Comparison of ENCODE assay signal across 20 cellular contexts in the genomic region with DNA sequence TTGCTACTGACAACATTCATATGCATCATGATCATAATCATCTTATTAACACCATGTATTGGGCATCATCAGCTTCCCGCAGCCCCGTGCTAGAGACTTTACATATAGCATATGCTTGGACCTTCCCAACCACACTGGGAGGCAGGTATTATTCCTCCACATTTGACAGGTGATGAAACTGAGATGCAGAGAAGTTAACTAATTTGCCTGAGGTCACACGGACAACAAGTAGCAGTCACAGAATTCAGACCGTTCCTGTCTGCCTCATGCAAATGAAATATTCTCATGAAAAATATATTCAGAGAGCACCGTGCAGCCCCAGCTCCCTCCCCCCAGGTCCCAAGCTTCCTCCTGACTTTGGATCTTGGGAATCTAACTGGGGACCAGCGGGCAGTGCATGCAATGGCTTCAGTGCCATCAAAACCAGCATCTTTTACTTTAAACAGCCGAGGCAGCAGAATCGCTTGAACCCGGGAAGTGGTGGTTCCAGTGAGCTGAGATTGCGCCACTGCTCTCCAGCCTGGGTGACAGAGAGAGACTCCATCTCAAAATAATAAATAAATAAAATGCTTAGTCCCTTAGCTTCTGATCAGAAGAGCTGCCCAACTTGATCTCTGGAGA.
A peak's percentile ranks its signal among the peaks of the same experiment; 100 is the strongest.
DNase-seq lines count a peak whose midpoint lies in the region; ATAC-seq, FAIRE-seq and TF ChIP-seq lines count a peak whose summit lies in the region.
"Had no signal": no experiment of that assay in that cellular context is flagged by ENCODE, and none has a peak within 500 bp of the region (broad histone marks: within the 10 kb centered on the region; RNA-seq: fewer than 3 reads in every experiment).

No MANE protein-coding gene starts in this region.

- intact Hi-C loops in GM12878 (cut with micrococcal nuclease; ENCODE audit: unreplicated experiment): loop anchor here (1.0 to 5.0 kb wide), 6 partner anchors 15 to 402 kb away; a partner anchor contains a TSS

- POLR2A ChIA-PET in GM12878 (lab: Charles Lee): interaction anchor here (0.9 to 1.2 kb wide), 2 partner anchors 162 to 393 kb away, joined by 3 read pairs; no protein-coding TSS in a partner anchor

- no peaks in the 10 kb centered on the region for H3K79me2 ChIP-seq in GM12878 (ENCODE audit: control insufficient read depth, insufficient read depth, low read length)

- in situ Hi-C loops in GM12878 (cut with MboI): loop anchor here (5.0 kb wide), 3 partner anchors 162 to 512 kb away; no protein-coding TSS in a partner anchor

- H3K27ac ChIP-seq in GM12878 (ENCODE audit: control insufficient read depth, insufficient read depth) (peak overlapping the region; percentile 85), caudate nucleus (ENCODE audit: low read depth, low read length) (no peak overlapping the region)
- H3K27ac ChIP-seq: neural progenitor cell had no signal

- peak overlapping the region; percentile 88 for H3K4me2 ChIP-seq in GM12878 (ENCODE audit: control insufficient read depth, insufficient read depth)
- H3K4me2 ChIP-seq: neural progenitor cell had no signal

- peak overlapping the region; percentile 18; the same call in 1 of the 2 replicates for H3K9ac ChIP-seq in GM12878 (ENCODE audit: control insufficient read depth, insufficient read depth, low read length)
- H3K9ac ChIP-seq: neural progenitor cell had no signal

- SMC1A ChIA-PET in GM12878 (lab: Charles Lee; ENCODE audit: uncharacterized antibody, unreplicated experiment): interaction anchor here (0.7 to 3.6 kb wide), 14 partner anchors 17 to 532 kb away, joined by 3 to 16 read pairs (median 6); no protein-coding TSS in a partner anchor

- H3K4me1 ChIP-seq in GM12878 (ENCODE audit: control insufficient read depth, insufficient read depth, low read length): peaks cover 83% of the 10 kb centered on the region

- under 1% methylated on average over 10 of the region's 10 CpGs for WGBS in GM12878 (ENCODE audit: insufficient coverage, insufficient replicate concordance, low lambda C conversion rate, missing lambda C conversion rate)

- RAD21 ChIA-PET in GM12878 (lab: Charles Lee; ENCODE audit: unreplicated experiment): interaction anchor here (0.6 to 3.5 kb wide), 10 partner anchors 19 to 508 kb away, joined by 3 to 17 read pairs (median 6); a partner anchor contains a TSS

- TF ChIP-seq RAD21 in GM12878 (IDR thresholded peaks at IDR 0.05; ENCODE audit: insufficient read depth, low read depth, low read length): no peak

- H3K9me3 ChIP-seq in GM12878 (replicated peaks; ENCODE audit: control insufficient read depth, insufficient read depth, low read length): peaks cover 3% of the 10 kb centered on the region; the same call in 2 of the 3 replicates
- H3K9me3 ChIP-seq: mucosa of descending colon had no signal

- no peaks in the 10 kb centered on the region; a peak in 1 of 4 replicates for H3K36me3 ChIP-seq in GM12878 (ENCODE audit: control insufficient read depth in 2 of 2, insufficient read depth in 2 of 2, low read length in 1 of 2)
- H3K36me3 ChIP-seq: neural progenitor cell had no signal

- peak; percentile 92 for DNase-seq in GM12865 (ENCODE audit: low read depth)
- DNase-seq in GM12878 (ENCODE audit: low read depth, low spot score): peak; percentile 61
- DNase-seq in caudate nucleus (lab: John Stamatoyannopoulos, UW): no peak
- DNase-seq in OCI-M1 (lab: John Stamatoyannopoulos, UW): no peak
- no peak for DNase-seq in D341Med (ENCODE audit: low spot score)
- DNase-seq: activated CD4-positive, alpha-beta T cell treated with anti-CD3 and anti-CD28 coated beads for 48 hours; activated naive CD4-positive, alpha-beta T cell treated with Interleukin-2 at 50 U/mL for 16 hours; aorta; DND-41; left ventricle myocardium superior; mucosa of descending colon; NCI-H187; NCI-H345; SW 1271 had no signal

- CTCF ChIA-PET in GM12878 (lab: Yijun Ruan, JAX): interaction anchor here (0.6 to 2.4 kb wide), 10 partner anchors 15 to 511 kb away, joined by 3 to 10 read pairs (median 3); no protein-coding TSS in a partner anchor

- TF ChIP-seq POLR2A in GM12878 (IDR thresholded peaks at IDR 0.05; ENCODE audit: low read depth, low read length): no peak

- no peak for TF ChIP-seq CTCF in GM12865 (IDR thresholded peaks at IDR 0.05; ENCODE audit: insufficient read depth, low read depth, low read length, missing control alignments)
- no peak for TF ChIP-seq CTCF in GM12878 (IDR thresholded peaks at IDR 0.05 in 2 of 3, conservative IDR thresholded peaks at IDR 0.05 in 1 of 3; ENCODE audit: control insufficient read depth in 2 of 3, extremely low read depth in 1 of 3, insufficient read depth in 1 of 3, low read depth in 3 of 3, low read length in 3 of 3)

- no peak overlapping the region; the same call in 1 of the 2 replicates for H2AFZ ChIP-seq in GM12878 (ENCODE audit: control insufficient read depth, low read depth, low read length)
- H2AFZ ChIP-seq: neural progenitor cell had no signal

- TF ChIP-seq EP300 in GM12878 (IDR thresholded peaks at IDR 0.05; ENCODE audit: borderline replicate concordance in 1 of 2, control insufficient read depth in 1 of 2, low read depth in 2 of 2, low read length in 2 of 2): peak in 1 of 2 experiments; percentile 26; a peak in 1 of 4 replicates

- BruUV-seq in GM12878 (replicated peaks; lab: Mats Ljungman, UMichigan): TSS peak; percentile 85

- H3K27me3 ChIP-seq in GM12878 (replicated peaks in 1 of 2; ENCODE audit: control insufficient read depth in 2 of 2, insufficient read depth in 2 of 2, low read length in 1 of 2): no peaks in the 10 kb centered on the region
- H3K27me3 ChIP-seq: neural progenitor cell had no signal

- ATAC-seq in GM21360 (IDR thresholded peaks at IDR 0.05; ENCODE audit: unreplicated experiment): peak; percentile 36
- peak; percentile 43 for ATAC-seq in HG03045 (IDR thresholded peaks at IDR 0.05; ENCODE audit: unreplicated experiment)
- peak; percentile 50 for ATAC-seq in GM12878
- no peak for ATAC-seq in HG02571 (IDR thresholded peaks at IDR 0.05; ENCODE audit: unreplicated experiment)
- ATAC-seq: CD8-positive, alpha-beta T cell; left ventricle myocardium superior; mucosa of descending colon had no signal

- H3K4me3 ChIP-seq in GM12865 (ENCODE audit: low read depth, low read length) (peak overlapping the region; percentile 21), GM12878 (0 out of 2 replicates have a peak overlapping the region, but pooled peaks have one; percentile 2)
- H3K4me3 ChIP-seq: mucosa of descending colon, neural progenitor cell had no signal

- H4K20me1 ChIP-seq in GM12878 (ENCODE audit: control insufficient read depth, insufficient read depth): no peaks in the 10 kb centered on the region

- FAIRE-seq in GM12878 (lab: Jason Lieb, UNC): peak; percentile 75
- FAIRE-seq: TTC549 had no signal

TF ChIP-seq in GM12878, 131 proteins besides CTCF, POLR2A, EP300 and RAD21 (continues in another document):
- TF ChIP-seq POU2F2 (IDR thresholded peaks at IDR 0.05; ENCODE audit: borderline replicate concordance, low read depth, low read length): peak; percentile 51; the same call in 2 of the 3 replicates
- TF ChIP-seq FOXM1 (IDR thresholded peaks at IDR 0.05; ENCODE audit: low read depth, low read length): no peak
- TF ChIP-seq, protein P1, sequence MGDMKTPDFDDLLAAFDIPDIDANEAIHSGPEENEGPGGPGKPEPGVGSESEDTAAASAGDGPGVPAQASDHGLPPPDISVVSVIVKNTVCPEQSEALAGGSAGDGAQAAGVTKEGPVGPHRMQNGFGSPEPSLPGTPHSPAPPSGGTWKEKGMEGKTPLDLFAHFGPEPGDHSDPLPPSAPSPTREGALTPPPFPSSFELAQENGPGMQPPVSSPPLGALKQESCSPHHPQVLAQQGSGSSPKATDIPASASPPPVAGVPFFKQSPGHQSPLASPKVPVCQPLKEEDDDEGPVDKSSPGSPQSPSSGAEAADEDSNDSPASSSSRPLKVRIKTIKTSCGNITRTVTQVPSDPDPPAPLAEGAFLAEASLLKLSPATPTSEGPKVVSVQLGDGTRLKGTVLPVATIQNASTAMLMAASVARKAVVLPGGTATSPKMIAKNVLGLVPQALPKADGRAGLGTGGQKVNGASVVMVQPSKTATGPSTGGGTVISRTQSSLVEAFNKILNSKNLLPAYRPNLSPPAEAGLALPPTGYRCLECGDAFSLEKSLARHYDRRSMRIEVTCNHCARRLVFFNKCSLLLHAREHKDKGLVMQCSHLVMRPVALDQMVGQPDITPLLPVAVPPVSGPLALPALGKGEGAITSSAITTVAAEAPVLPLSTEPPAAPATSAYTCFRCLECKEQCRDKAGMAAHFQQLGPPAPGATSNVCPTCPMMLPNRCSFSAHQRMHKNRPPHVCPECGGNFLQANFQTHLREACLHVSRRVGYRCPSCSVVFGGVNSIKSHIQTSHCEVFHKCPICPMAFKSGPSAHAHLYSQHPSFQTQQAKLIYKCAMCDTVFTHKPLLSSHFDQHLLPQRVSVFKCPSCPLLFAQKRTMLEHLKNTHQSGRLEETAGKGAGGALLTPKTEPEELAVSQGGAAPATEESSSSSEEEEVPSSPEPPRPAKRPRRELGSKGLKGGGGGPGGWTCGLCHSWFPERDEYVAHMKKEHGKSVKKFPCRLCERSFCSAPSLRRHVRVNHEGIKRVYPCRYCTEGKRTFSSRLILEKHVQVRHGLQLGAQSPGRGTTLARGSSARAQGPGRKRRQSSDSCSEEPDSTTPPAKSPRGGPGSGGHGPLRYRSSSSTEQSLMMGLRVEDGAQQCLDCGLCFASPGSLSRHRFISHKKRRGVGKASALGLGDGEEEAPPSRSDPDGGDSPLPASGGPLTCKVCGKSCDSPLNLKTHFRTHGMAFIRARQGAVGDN (IDR thresholded peaks at IDR 0.05): no peak
- peak; percentile 41; the same call in 1 of the 2 replicates for TF ChIP-seq TCF3 (IDR thresholded peaks at IDR 0.05; ENCODE audit: borderline replicate concordance, insufficient read depth, low read depth, low read length)
- peak; percentile 65 for TF ChIP-seq RUNX3 (IDR thresholded peaks at IDR 0.05; ENCODE audit: low read length)
- peak; percentile 9 to 22; a peak in 1 of 4 replicates for TF ChIP-seq BHLHE40 (IDR thresholded peaks at IDR 0.05; ENCODE audit: borderline replicate concordance in 1 of 2, low read depth in 2 of 2, low read length in 1 of 2)
- TF ChIP-seq, protein P2, sequence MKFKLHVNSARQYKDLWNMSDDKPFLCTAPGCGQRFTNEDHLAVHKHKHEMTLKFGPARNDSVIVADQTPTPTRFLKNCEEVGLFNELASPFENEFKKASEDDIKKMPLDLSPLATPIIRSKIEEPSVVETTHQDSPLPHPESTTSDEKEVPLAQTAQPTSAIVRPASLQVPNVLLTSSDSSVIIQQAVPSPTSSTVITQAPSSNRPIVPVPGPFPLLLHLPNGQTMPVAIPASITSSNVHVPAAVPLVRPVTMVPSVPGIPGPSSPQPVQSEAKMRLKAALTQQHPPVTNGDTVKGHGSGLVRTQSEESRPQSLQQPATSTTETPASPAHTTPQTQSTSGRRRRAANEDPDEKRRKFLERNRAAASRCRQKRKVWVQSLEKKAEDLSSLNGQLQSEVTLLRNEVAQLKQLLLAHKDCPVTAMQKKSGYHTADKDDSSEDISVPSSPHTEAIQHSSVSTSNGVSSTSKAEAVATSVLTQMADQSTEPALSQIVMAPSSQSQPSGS (IDR thresholded peaks at IDR 0.05; ENCODE audit: low read length): peak; percentile 53; the same call in 1 of the 2 replicates
- 0 out of 2 replicates have a peak, but pooled peaks have one; percentile 14 for TF ChIP-seq ZBED1 (IDR thresholded peaks at IDR 0.05; ENCODE audit: borderline replicate concordance)

Comparison
In these comparisons a context has a peak if more than half of its experiments do, and no peak if none do; other contexts are left out.
1. DNase-seq: peak in GM12865 (single experiment) and GM12878 (single experiment); none in caudate nucleus (0 of 61), OCI-M1 (single experiment) and D341Med (single experiment).